10 cellular contexts compared by ENCODE assay signal in the genomic region with DNA sequence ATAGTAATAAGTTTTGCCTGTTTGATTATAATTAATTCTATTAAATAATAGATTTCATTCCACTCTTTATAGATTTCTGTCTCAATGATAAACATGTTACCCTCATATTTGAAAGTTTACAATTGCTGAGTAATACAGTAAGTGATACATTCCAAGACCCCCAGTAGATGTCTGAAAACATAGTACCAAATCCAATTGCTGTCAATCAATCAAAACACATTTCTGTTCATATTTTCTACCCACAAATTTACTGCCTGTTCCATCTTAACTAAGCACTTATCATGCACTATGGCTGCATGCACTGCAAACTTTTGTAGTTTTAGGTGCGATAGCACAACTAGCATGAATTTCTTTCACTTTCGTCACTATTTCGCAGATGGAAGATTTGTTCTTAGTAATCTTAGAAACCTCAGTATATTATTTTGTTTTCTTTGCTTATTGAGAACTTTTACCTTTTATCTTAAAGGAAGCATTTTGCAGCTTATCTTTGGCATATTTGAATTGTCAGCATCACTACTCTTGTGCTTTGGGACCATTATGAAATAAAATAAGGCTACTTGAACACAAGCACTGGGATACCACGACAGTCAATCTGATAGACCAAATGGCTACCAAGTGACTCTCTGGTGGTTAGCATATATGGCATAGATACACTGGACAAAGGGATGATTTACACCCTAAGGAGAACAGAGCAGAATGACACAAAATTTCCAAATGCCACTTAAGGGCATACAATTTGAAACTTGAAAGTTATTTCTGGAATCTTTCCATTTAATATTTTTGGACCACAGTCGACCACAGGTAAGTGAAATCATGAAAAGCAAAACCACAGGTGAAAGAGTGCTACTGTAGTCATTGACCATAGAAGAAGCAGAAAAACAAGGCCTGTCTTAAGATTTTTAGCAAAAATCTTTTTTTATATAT.
DNase-seq lines count a peak whose midpoint lies in the region; ATAC-seq and TF ChIP-seq lines count a peak whose summit lies in the region.
"Had no signal": no experiment of that assay in that cellular context is flagged by ENCODE, and none has a peak within 500 bp of the region (broad histone marks: within the 10 kb centered on the region; RNA-seq: fewer than 3 reads in every experiment).

No MANE protein-coding gene starts in this region.

- H3K18ac ChIP-seq in mesenchymal stem cell (ENCODE audit: low read depth in 1 of 2, low read length in 2 of 2), result peak overlapping the region in 1 of 2 experiments; percentile 24

- no peaks in the 10 kb centered on the region for H3K27me3 ChIP-seq in mesenchymal stem cell (ENCODE audit: control insufficient read depth in 1 of 2, insufficient read depth in 1 of 2, low read length in 2 of 2)
- H3K27me3 ChIP-seq: BE2C had no signal

- no peak overlapping the region for H3K14ac ChIP-seq in mesenchymal stem cell (ENCODE audit: low read length in 2 of 2)

- no peak overlapping the region for H3K9ac ChIP-seq in mesenchymal stem cell (ENCODE audit: low read length)

- CTCF ChIA-PET in Calu3 (lab: Charles Lee), result interaction anchor here (2.9 kb wide), 1 partner anchor 104 kb away, joined by 16 read pairs; no protein-coding TSS in a partner anchor

- no peak overlapping the region for H3K4me3 Mint-ChIP-seq in Calu3 (ENCODE audit: low read depth, unreplicated experiment)

- H2BK15ac ChIP-seq in mesenchymal stem cell (ENCODE audit: low read depth, poor library complexity, severe bottlenecking), result no peak overlapping the region

- BruUV-seq in Calu3 (replicated peaks; lab: Mats Ljungman, UMichigan), result no TSS peak

- H2BK5ac ChIP-seq in mesenchymal stem cell (ENCODE audit: low read depth, low read length, poor library complexity, severe bottlenecking), result no peak overlapping the region

- no peak overlapping the region for H3K4me2 ChIP-seq in mesenchymal stem cell (ENCODE audit: low read length, poor library complexity, severe bottlenecking)

- peak overlapping the region in 1 of 2 experiments; percentile 80 for H3K4ac ChIP-seq in mesenchymal stem cell (ENCODE audit: low read depth in 1 of 2, low read length in 2 of 2)

- H3K27me3 Mint-ChIP-seq in Calu3 (ENCODE audit: unreplicated experiment), result no peaks in the 10 kb centered on the region

- no peak overlapping the region for H3K23ac ChIP-seq in mesenchymal stem cell (ENCODE audit: low read length in 2 of 2)

- peak overlapping the region in 1 of 2 experiments; percentile 71 for H2BK12ac ChIP-seq in mesenchymal stem cell (ENCODE audit: low read length in 2 of 2)

- no peaks in the 10 kb centered on the region for H3K36me3 ChIP-seq in mesenchymal stem cell (ENCODE audit: control insufficient read depth in 1 of 2, insufficient read depth in 2 of 2, low read depth in 1 of 2, low read length in 2 of 2)
- H3K36me3 ChIP-seq: BE2C had no signal

- 94% methylated on average over 3 of the region's 5 CpGs for WGBS in mesenchymal stem cell

- ATAC-seq in GM19035 (IDR thresholded peaks at IDR 0.05; ENCODE audit: unreplicated experiment) (peak; percentile 86), HG02642 (IDR thresholded peaks at IDR 0.05; ENCODE audit: poor library complexity, unreplicated experiment) (peak; percentile 84), HG03520 (IDR thresholded peaks at IDR 0.05; ENCODE audit: unreplicated experiment) (peak; percentile 85)

- peak overlapping the region; percentile 69 for H3K27ac Mint-ChIP-seq in Calu3 (ENCODE audit: unreplicated experiment)

- intact Hi-C loops in Calu3 (cut with micrococcal nuclease; ENCODE audit: unreplicated experiment), result loop anchor here (5.0 kb wide), 3 partner anchors 71 to 314 kb away; no protein-coding TSS in a partner anchor

- no peaks in the 10 kb centered on the region for H3K9me3 Mint-ChIP-seq in Calu3 (ENCODE audit: low read depth, unreplicated experiment)

- H4K8ac ChIP-seq in mesenchymal stem cell (ENCODE audit: low read length), result no peak overlapping the region

- no peak overlapping the region for H2AK5ac ChIP-seq in mesenchymal stem cell (ENCODE audit: low read length, severe bottlenecking)

- no peak overlapping the region for H3K4me3 ChIP-seq in mesenchymal stem cell (ENCODE audit: insufficient read depth in 1 of 2, low read depth in 1 of 2, low read length in 2 of 2)

- peaks cover 14% of the 10 kb centered on the region for H3K4me1 Mint-ChIP-seq in Calu3 (ENCODE audit: low read depth, unreplicated experiment)

- no peak overlapping the region for H2BK120ac ChIP-seq in mesenchymal stem cell (ENCODE audit: low read depth, low read length)

- TF ChIP-seq CTCF in Calu3 (IDR thresholded peaks at IDR 0.05; ENCODE audit: unreplicated experiment), result no peak

- DNase-seq in Calu3, result no peak
- no peak for DNase-seq in NCI-H2081 (lab: John Stamatoyannopoulos, UW)
- DNase-seq in mesenchymal stem cell, result no peak
- DNase-seq in HUDEP-2 (lab: John Stamatoyannopoulos, UW; ENCODE audit: unreplicated experiment in 76 of 76), result no peak
- no peak for DNase-seq in NCI-H524 (lab: John Stamatoyannopoulos, UW)
- DNase-seq: BE2C, SHP77 had no signal

- H3K36me3 Mint-ChIP-seq in Calu3 (ENCODE audit: insufficient read depth, unreplicated experiment), result no peaks in the 10 kb centered on the region

- no peaks in the 10 kb centered on the region for H3K9me3 ChIP-seq in mesenchymal stem cell (ENCODE audit: control insufficient read depth, low read length)
- H3K9me3 ChIP-seq: BE2C had no signal

- H3K4me1 ChIP-seq in mesenchymal stem cell (ENCODE audit: control insufficient read depth, insufficient read depth, low read depth, low read length), result peaks cover 1% of the 10 kb centered on the region

- H4K91ac ChIP-seq in mesenchymal stem cell (ENCODE audit: low read length), result no peak overlapping the region

- H2AFZ ChIP-seq in mesenchymal stem cell (ENCODE audit: low read depth, low read length), result no peak overlapping the region

- H3K27ac ChIP-seq in mesenchymal stem cell (ENCODE audit: low read length, poor library complexity, severe bottlenecking), result no peak overlapping the region

- H3K79me1 ChIP-seq in mesenchymal stem cell (replicated peaks; ENCODE audit: low read length, poor library complexity, severe bottlenecking), result no peaks in the 10 kb centered on the region
